10 cellular contexts compared by ENCODE assay signal in the genomic region with DNA sequence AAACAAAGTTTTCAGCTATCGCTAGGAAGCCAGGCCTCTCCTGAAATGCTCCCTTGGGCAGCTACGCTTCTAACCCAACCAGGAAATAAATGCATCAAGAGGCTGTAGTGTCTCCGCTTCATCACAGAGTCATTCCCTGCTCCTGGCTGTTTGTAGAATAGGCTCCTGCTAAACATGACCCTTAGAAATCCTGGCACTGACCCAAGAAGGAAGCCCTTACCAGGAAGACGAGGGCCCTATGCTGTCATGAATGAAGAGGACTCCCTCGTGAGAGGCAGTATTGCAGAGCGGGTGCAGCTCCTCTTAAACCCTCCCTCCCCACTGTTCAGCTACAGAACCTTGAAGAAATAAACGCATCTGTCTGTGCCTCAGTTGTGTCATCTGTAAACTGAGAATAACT. TPM values are rescaled to one million over a fixed set of nuclear protein-coding genes. Genes with fewer than 3 reads are reported as not detected.
A peak's percentile ranks its signal among the peaks of the same experiment; 100 is the strongest.
DNase-seq lines count a peak whose midpoint lies in the region; ATAC-seq and TF ChIP-seq lines count a peak whose summit lies in the region.
"Had no signal": no experiment of that assay in that cellular context is flagged by ENCODE, and none has a peak within 500 bp of the region (broad histone marks: within the 10 kb centered on the region; RNA-seq: fewer than 3 reads in every experiment).

No MANE protein-coding gene starts in this region.

- H3K9me3 ChIP-seq in SK-N-SH (no peaks in the 10 kb centered on the region), subcutaneous abdominal adipose tissue (ENCODE audit: control insufficient read depth in 5 of 5, low read length in 5 of 5) (no peaks in the 10 kb centered on the region)

- 99% methylated on average over 7 of the region's 7 CpGs for WGBS in SK-N-SH (ENCODE audit: low lambda C conversion rate)

- H3K36me3 ChIP-seq in SK-N-SH (replicated peaks in 1 of 2; ENCODE audit: control insufficient read depth in 1 of 2, insufficient read depth in 2 of 2, low read length in 1 of 2) = peaks cover 30 to 52% of the 10 kb centered on the region in 2 experiments
- H3K36me3 ChIP-seq in subcutaneous abdominal adipose tissue (ENCODE audit: control insufficient read depth in 5 of 5, insufficient read depth in 5 of 5, low read length in 5 of 5) = peaks cover 3 to 48% (median 43%) of the 10 kb centered on the region in 5 donors

- intact Hi-C loops in left ventricle myocardium superior (cut with micrococcal nuclease) = no loop called here

- H3K4me3 ChIP-seq in SK-N-SH (ENCODE audit: low read depth in 2 of 2, low read length in 1 of 2) = no peak overlapping the region
- H3K4me3 ChIP-seq in subcutaneous abdominal adipose tissue (ENCODE audit: low read depth in 1 of 5, low read length in 5 of 5) = no peak overlapping the region

- DNase-seq in SK-N-SH = peak; percentile 12
- peak; percentile 9 for DNase-seq in NCI-H2227 treated with DMSO at 0.1 percent for 48 hours (lab: John Stamatoyannopoulos, UW)
- no peak for DNase-seq in left ventricle myocardium superior
- no peak for DNase-seq in stimulated activated CD4-positive, alpha-beta T cell treated with anti-CD3 and anti-CD28 coated beads, Interleukin-15, amount 100 ng/mL, for 24 hours
- DNase-seq in T-helper 2 cell = no peak
- no peak for DNase-seq in RKO (ENCODE audit: low spot score)
- DNase-seq: activated naive CD4-positive, alpha-beta T cell treated with anti-CD3 and anti-CD28 coated beads, Interleukin-2, amount 50 U/mL, for 16 hours; effector memory CD8-positive, alpha-beta T cell had no signal

- TF ChIP-seq CTCF in SK-N-SH (IDR thresholded peaks at IDR 0.05) = no peak

- H3K4me2 ChIP-seq in SK-N-SH = no peak overlapping the region

- TF ChIP-seq EP300 in SK-N-SH (IDR thresholded peaks at IDR 0.05; ENCODE audit: borderline replicate concordance in 1 of 2, low read depth in 1 of 2, low read length in 1 of 2) = no peak

- CTCF ChIA-PET in SK-N-SH (lab: Yijun Ruan, JAX) = interaction anchor here (1.0 to 1.4 kb wide), 6 partner anchors 8 to 266 kb away, joined by 3 to 5 read pairs (median 3); no protein-coding TSS in a partner anchor

- no peak overlapping the region for H3K27ac ChIP-seq in SK-N-SH (ENCODE audit: low read depth in 2 of 2, low read length in 1 of 2)
- H3K27ac ChIP-seq in subcutaneous abdominal adipose tissue (ENCODE audit: low read depth, low read length) = peak overlapping the region; percentile 18

- TF ChIP-seq RAD21 in SK-N-SH (IDR thresholded peaks at IDR 0.05; ENCODE audit: low read length) = no peak

- H3K9ac ChIP-seq in SK-N-SH = no peak overlapping the region
- no peak overlapping the region for H3K9ac ChIP-seq in subcutaneous abdominal adipose tissue (ENCODE audit: low read length in 5 of 5)

- no peaks in the 10 kb centered on the region for H4K20me1 ChIP-seq in SK-N-SH (ENCODE audit: insufficient read depth)

- H2AFZ ChIP-seq in SK-N-SH (ENCODE audit: low read depth) = no peak overlapping the region

- POLR2A ChIA-PET in SK-N-SH (lab: Yijun Ruan, JAX) = no interaction called here

- no peaks in the 10 kb centered on the region for H3F3A ChIP-seq in SK-N-SH (replicated peaks; ENCODE audit: insufficient read depth)

- ATAC-seq in SK-N-SH treated with all-trans-retinoic acid at 6 μM for 48 hours (no peak), left ventricle myocardium superior (peak; percentile 8)
- ATAC-seq: effector memory CD8-positive, alpha-beta T cell had no signal

- H3K79me2 ChIP-seq in SK-N-SH (ENCODE audit: insufficient read depth) = no peaks in the 10 kb centered on the region

- H3K27me3 ChIP-seq in SK-N-SH (ENCODE audit: insufficient read depth) (no peaks in the 10 kb centered on the region), subcutaneous abdominal adipose tissue (ENCODE audit: control insufficient read depth in 5 of 5, insufficient read depth in 4 of 5, low read length in 5 of 5) (no peaks in the 10 kb centered on the region)

- H3K9me2 ChIP-seq in SK-N-SH = no peaks in the 10 kb centered on the region

- H3K4me1 ChIP-seq in SK-N-SH (ENCODE audit: control insufficient read depth in 1 of 2, insufficient read depth in 2 of 2, low read depth in 1 of 2, low read length in 1 of 2) (no peaks in the 10 kb centered on the region; a peak in 1 of 4 replicates), subcutaneous abdominal adipose tissue (ENCODE audit: control insufficient read depth in 5 of 5, insufficient read depth in 5 of 5, low read length in 5 of 5) (peaks cover 16 to 79% (median 67%) of the 10 kb centered on the region in 5 donors)

TF ChIP-seq in SK-N-SH, 30 proteins besides CTCF, POLR2A, EP300 and RAD21 (continues in another document):
- TF ChIP-seq TCF12 (IDR thresholded peaks at IDR 0.05) = no peak
- TF ChIP-seq EZH2phosphoT487 (IDR thresholded peaks at IDR 0.05; ENCODE audit: borderline replicate concordance, low read depth) = no peak
- TF ChIP-seq RCOR1 (IDR thresholded peaks at IDR 0.05; ENCODE audit: low read length) = no peak
- TF ChIP-seq CHD2 (IDR thresholded peaks at IDR 0.05; ENCODE audit: low read length, partially characterized antibody) = no peak
- no peak for TF ChIP-seq REST (IDR thresholded peaks at IDR 0.05; ENCODE audit: low read depth, low read length)
- TF ChIP-seq TAF1 (IDR thresholded peaks at IDR 0.05; ENCODE audit: borderline replicate concordance, low read depth, low read length) = no peak
- TF ChIP-seq POLR2AphosphoS5 (IDR thresholded peaks at IDR 0.05; ENCODE audit: low read depth, low read length) = no peak
- no peak for TF ChIP-seq MEF2A (IDR thresholded peaks at IDR 0.05; ENCODE audit: borderline replicate concordance, low read depth)
- no peak for TF ChIP-seq FOSL2 (IDR thresholded peaks at IDR 0.05; ENCODE audit: borderline replicate concordance, low read depth)

TF ChIP-seq in SK-N-SH treated with all-trans-retinoic acid at 6 μM for 48 hours, 23 proteins besides CTCF, POLR2A, EP300 and RAD21:
- no peak for TF ChIP-seq ZFP30 (CRISPR knock-in tag; IDR thresholded peaks at IDR 0.05)
- TF ChIP-seq ZFP3 (CRISPR knock-in tag; IDR thresholded peaks at IDR 0.05) = no peak
- no peak for TF ChIP-seq ZNF565 (CRISPR knock-in tag; conservative IDR thresholded peaks at IDR 0.05; ENCODE audit: low read depth)

RNA-seq across cellular contexts. Expression of gene NOD1, which starts 48.3 kb away (rescaled TPM):
- 5.5 and 5.6 TPM in 2 replicates for polyA plus RNA-seq in SK-N-SH (2012; rRNA removed)
- 3.2 and 3.5 TPM in 2 replicates for polyA plus RNA-seq in SK-N-SH (2012; cell fraction: cytosol; rRNA removed)
- polyA plus RNA-seq in SK-N-SH (2012; cell fraction: nucleus; rRNA removed) = 15.0 and 18.3 TPM in 2 replicates
- 6.9 TPM for total RNA-seq in left ventricle myocardium superior

Comparison
In these comparisons a context has a peak if more than half of its experiments do, and no peak if none do; other contexts are left out.
1. DNase-seq: peak in SK-N-SH (single experiment) and NCI-H2227 treated with DMSO at 0.1 percent for 48 hours (single experiment); none in left ventricle myocardium superior (single experiment), stimulated activated CD4-positive, alpha-beta T cell treated with anti-CD3 and anti-CD28 coated beads, Interleukin-15, amount 100 ng/mL, for 24 hours (single experiment), T-helper 2 cell (0 of 5) and RKO (single experiment).